1 cellular context compared by ENCODE assay signal in genomic region chr17:76645481-76645880, GRCh38.
TF ChIP-seq lines count a peak whose summit lies in the region.

No MANE protein-coding gene starts in this region.

TF ChIP-seq in A549, 52 proteins besides CTCF, POLR2A, EP300 and RAD21:
- TF ChIP-seq KDM5A (IDR thresholded peaks at IDR 0.05) (no peak), PHF8 (IDR thresholded peaks at IDR 0.05; ENCODE audit: borderline replicate concordance, low read depth) (no peak), HOXA7 (CRISPR knock-in tag; IDR thresholded peaks at IDR 0.05) (no peak), CHD2 (IDR thresholded peaks at IDR 0.05; ENCODE audit: low read length, partially characterized antibody) (no peak), MYC (IDR thresholded peaks at IDR 0.05; ENCODE audit: borderline replicate concordance, low read length) (no peak), MAFK (IDR thresholded peaks at IDR 0.05; ENCODE audit: partially characterized antibody) (no peak), NR3C1 (IDR thresholded peaks at IDR 0.05) (no peak), ESRRA (IDR thresholded peaks at IDR 0.05; ENCODE audit: borderline replicate concordance, low read length) (no peak), RARB (CRISPR knock-in tag; IDR thresholded peaks at IDR 0.05) (no peak), HMGXB4 (CRISPR knock-in tag; IDR thresholded peaks at IDR 0.05; ENCODE audit: borderline replicate concordance) (no peak), BCL3 (IDR thresholded peaks at IDR 0.05) (no peak), HEYL (CRISPR knock-in tag; IDR thresholded peaks at IDR 0.05) (no peak), MAZ (IDR thresholded peaks at IDR 0.05; ENCODE audit: borderline replicate concordance, low read depth, low read length) (no peak), ZSCAN20 (CRISPR knock-in tag; IDR thresholded peaks at IDR 0.05) (no peak), TP53 (CRISPR knock-in tag; IDR thresholded peaks at IDR 0.05) (no peak), NPAS2 (CRISPR knock-in tag; IDR thresholded peaks at IDR 0.05; ENCODE audit: borderline replicate concordance) (no peak), ZC3H11A (IDR thresholded peaks at IDR 0.05) (no peak), RFX5 (IDR thresholded peaks at IDR 0.05) (no peak), ATOH8 (CRISPR knock-in tag; IDR thresholded peaks at IDR 0.05; ENCODE audit: low read depth) (no peak), JUN (IDR thresholded peaks at IDR 0.05) (no peak)
